ENCODE assay signal across 2 cellular contexts in the genomic region with DNA sequence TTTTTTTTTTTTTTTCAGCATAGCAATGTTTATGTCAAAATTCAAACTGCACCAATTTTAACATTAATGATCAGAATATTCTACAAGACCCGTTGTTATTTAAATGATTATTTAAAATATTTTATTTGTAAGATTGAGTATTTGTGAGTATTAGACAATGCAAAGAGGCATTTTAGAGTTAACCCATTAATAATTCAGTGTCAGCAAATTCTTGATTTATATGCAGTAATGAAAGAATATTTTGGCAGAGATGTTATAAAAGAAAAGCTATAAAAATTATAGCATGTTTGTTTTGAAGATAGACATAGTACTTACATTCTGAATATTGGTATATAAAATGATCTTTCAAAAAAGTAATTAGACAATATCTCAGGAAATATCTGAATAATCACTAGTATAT.
TF ChIP-seq lines count a peak whose summit lies in the region.

No MANE protein-coding gene starts in this region.

TF ChIP-seq in IMR-90, 13 proteins besides CTCF, POLR2A, EP300 and RAD21:
- TF ChIP-seq SMC3 (IDR thresholded peaks at IDR 0.05; ENCODE audit: low read depth, low read length) (no peak), MAFK (IDR thresholded peaks at IDR 0.05; ENCODE audit: low read depth, low read length) (peak; percentile 94)

TF ChIP-seq in K562, 482 proteins besides CTCF, POLR2A, EP300 and RAD21:
- no peak for TF ChIP-seq KAT8 (IDR thresholded peaks at IDR 0.05; ENCODE audit: low read depth)
- TF ChIP-seq ZNF79 (CRISPR knock-in tag; IDR thresholded peaks at IDR 0.05; ENCODE audit: low read depth): no peak
- no peak for TF ChIP-seq SAFB (IDR thresholded peaks at IDR 0.05; ENCODE audit: borderline replicate concordance, low read depth, low read length)
- no peak for TF ChIP-seq PHTF2 (CRISPR knock-in tag; IDR thresholded peaks at IDR 0.05)
- TF ChIP-seq ZNF316 (IDR thresholded peaks at IDR 0.05): peak; percentile 79
- TF ChIP-seq ZNF143 (CRISPR knock-in tag; IDR thresholded peaks at IDR 0.05): no peak
- no peak for TF ChIP-seq RHOXF2B (CRISPR knock-in tag; conservative IDR thresholded peaks at IDR 0.05)
- TF ChIP-seq MAFK (IDR thresholded peaks at IDR 0.05; ENCODE audit: low read length): peak; percentile 64; the same call in 1 of the 2 replicates
- 0 out of 2 replicates have a peak, but pooled peaks have one; percentile 47 for TF ChIP-seq MAFG (tag; conservative IDR thresholded peaks at IDR 0.05)
- TF ChIP-seq BHLHE40 (IDR thresholded peaks at IDR 0.05; ENCODE audit: low read length): no peak
- no peak for TF ChIP-seq HNRNPK (IDR thresholded peaks at IDR 0.05; ENCODE audit: low read depth, low read length, poor library complexity, severe bottlenecking)
- peak; percentile 44; the same call in 1 of the 2 replicates for TF ChIP-seq MAFF (IDR thresholded peaks at IDR 0.05; ENCODE audit: low read length)
- TF ChIP-seq C11orf30 (IDR thresholded peaks at IDR 0.05; ENCODE audit: low read depth): peak; percentile 49; the same call in 1 of the 2 replicates
